9 cellular contexts compared by ENCODE assay signal in the genomic region with DNA sequence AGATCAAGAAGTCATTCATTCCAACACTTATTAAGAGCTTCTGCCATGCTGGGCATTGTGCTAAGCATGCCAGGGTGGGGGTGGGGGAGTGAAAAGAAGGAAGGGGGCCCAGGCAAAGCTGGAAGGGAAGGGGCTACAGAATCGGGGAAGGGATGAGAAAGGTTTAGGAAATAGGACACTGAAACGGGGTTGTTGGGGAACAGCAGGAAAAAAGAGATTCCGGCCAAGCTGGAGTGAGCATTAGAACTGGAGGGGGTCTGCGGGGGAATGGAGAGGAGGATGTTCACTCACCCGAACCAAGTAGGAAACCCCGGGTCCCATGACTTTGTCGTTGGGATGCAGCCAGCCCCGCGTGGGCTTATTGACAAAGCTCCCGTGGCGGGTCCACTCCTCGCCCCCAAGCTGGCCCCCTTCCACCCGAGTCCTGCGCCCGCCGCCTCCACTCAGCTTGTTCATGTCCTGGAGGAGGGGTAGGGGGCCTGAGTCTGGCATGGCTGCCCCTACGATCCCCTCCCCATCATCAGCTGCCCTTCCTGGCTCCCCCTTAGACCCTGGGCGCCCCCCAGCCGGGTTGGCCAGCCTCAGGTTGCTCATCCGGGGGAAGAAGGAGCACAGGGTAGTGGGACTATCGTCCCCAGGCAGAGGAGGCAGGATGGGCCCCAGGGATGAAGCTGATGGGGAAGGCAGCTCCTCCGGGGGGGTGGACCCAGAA. TPM values are rescaled to one million over a fixed set of nuclear protein-coding genes. Genes with fewer than 3 reads are reported as not detected.
DNase-seq lines count a peak whose midpoint lies in the region; ATAC-seq and TF ChIP-seq lines count a peak whose summit lies in the region.
"Had no signal": no experiment of that assay in that cellular context is flagged by ENCODE, and none has a peak within 500 bp of the region (broad histone marks: within the 10 kb centered on the region; RNA-seq: fewer than 3 reads in every experiment).

No MANE protein-coding gene starts in this region.

- H3K4me1 ChIP-seq in cardiac muscle cell (ENCODE audit: low read depth) (peaks cover 30% of the 10 kb centered on the region), colonic mucosa (peaks cover 21% of the 10 kb centered on the region), mesodermal cell (ENCODE audit: control insufficient read depth, insufficient read depth, low read length, poor library complexity, severe bottlenecking) (peaks cover 20% of the 10 kb centered on the region), urinary bladder (ENCODE audit: insufficient read depth) (no peaks in the 10 kb centered on the region)

- ATAC-seq in Right ventricle myocardium superior (ENCODE audit: poor library complexity): no peak
- ATAC-seq in HG02938 (IDR thresholded peaks at IDR 0.05; ENCODE audit: unreplicated experiment): no peak
- no peak for ATAC-seq in GM18873 (IDR thresholded peaks at IDR 0.05; ENCODE audit: low FRiP score, unreplicated experiment)

- H3K27me3 ChIP-seq in cardiac muscle cell (no peaks in the 10 kb centered on the region), colonic mucosa (no peaks in the 10 kb centered on the region)

- H3K36me3 ChIP-seq in cardiac muscle cell (peaks cover 12% of the 10 kb centered on the region), colonic mucosa (peaks cover 18% of the 10 kb centered on the region), mesodermal cell (ENCODE audit: control insufficient read depth, insufficient read depth, low read length) (peaks cover 50% of the 10 kb centered on the region), urinary bladder (ENCODE audit: insufficient read depth) (peaks cover 4% of the 10 kb centered on the region)

- intact Hi-C loops in Right ventricle myocardium superior (cut with DNase I) (loop anchor here (5.0 kb wide), 1 partner anchor 47 kb away; no protein-coding TSS in a partner anchor), colonic mucosa (cut with DNase I) (no loop called here)

- TF ChIP-seq CTCF in cardiac muscle cell (IDR thresholded peaks at IDR 0.05; ENCODE audit: low read depth, low read length): no peak
- no peak for TF ChIP-seq CTCF in colonic mucosa (IDR thresholded peaks at IDR 0.05)

- no peaks in the 10 kb centered on the region for H3K9me3 ChIP-seq in cardiac muscle cell (ENCODE audit: low read depth)
- H3K9me3 ChIP-seq in colonic mucosa: no peaks in the 10 kb centered on the region
- no peaks in the 10 kb centered on the region for H3K9me3 ChIP-seq in mesodermal cell (ENCODE audit: control insufficient read depth, low read length)

- H3K4me3 ChIP-seq in cardiac muscle cell (peak overlapping the region; percentile 17), colonic mucosa (peak overlapping the region; percentile 28), mesodermal cell (ENCODE audit: extremely low read depth, insufficient read depth, low read length, poor library complexity, severe bottlenecking) (peak overlapping the region; percentile 69), urinary bladder (ENCODE audit: low read depth, low read length) (peak overlapping the region; percentile 29)

- 0 to 1% methylated on average over 15 to 17 of the region's 22 CpGs for WGBS in mesodermal cell (ENCODE audit: insufficient coverage in 2 of 2), 2 experiments
- 19% methylated on average over 22 of the region's 22 CpGs for WGBS in urinary bladder

- DNase-seq in cardiac muscle cell (ENCODE audit: low read depth in 1 of 2, low spot score in 1 of 2): no peak
- DNase-seq in Right ventricle myocardium superior: no peak
- DNase-seq in colonic mucosa: no peak
- no peak for DNase-seq in NCI-H187 treated with DMSO at 0.1 percent for 48 hours (lab: John Stamatoyannopoulos, UW)
- DNase-seq: DMS153 had no signal

- H3K27ac ChIP-seq in cardiac muscle cell: no peak overlapping the region
- peak overlapping the region; percentile 96 for H3K27ac ChIP-seq in colonic mucosa
- peak overlapping the region; percentile 100 for H3K27ac ChIP-seq in mesodermal cell (ENCODE audit: low read depth, low read length, severe bottlenecking)
- peak overlapping the region; percentile 66 for H3K27ac ChIP-seq in urinary bladder (ENCODE audit: low read depth)

- peak overlapping the region; percentile 62 to 67 for H3K9ac ChIP-seq in colonic mucosa (ENCODE audit: low read depth in 2 of 2, low read length in 2 of 2)

RNA-seq across cellular contexts. Expression of gene SHC1, which starts 0.7 kb away (rescaled TPM):
- 80.0 and 80.3 TPM in 2 replicates for total RNA-seq in cardiac muscle cell
- polyA plus RNA-seq in cardiac muscle cell: 66.8 and 70.7 TPM in 2 replicates
- total RNA-seq in Right ventricle myocardium superior: 52.7 TPM
- 100 to 1,000 TPM in 1 of 2 donors, 10 to 100 TPM in 1; 98.3 to 104 TPM for total RNA-seq in colonic mucosa
- 288 TPM for polyA plus RNA-seq in mesodermal cell (2013, experiment 1 of 2)
- polyA plus RNA-seq in mesodermal cell (2013, experiment 2 of 2): 227 TPM
- 61.2 TPM for total RNA-seq in urinary bladder
- polyA plus RNA-seq in urinary bladder: 110 TPM

RNA-seq across cellular contexts. Expression of gene CKS1B, which starts 4.6 kb away (rescaled TPM):
- total RNA-seq in cardiac muscle cell: 52.9 and 96.5 TPM in 2 replicates
- 157 and 337 TPM in 2 replicates for polyA plus RNA-seq in cardiac muscle cell
- 15.5 TPM for total RNA-seq in Right ventricle myocardium superior
- 10 to 100 TPM; 49.5 to 76.5 TPM for total RNA-seq in colonic mucosa
- 298 TPM for polyA plus RNA-seq in mesodermal cell (2013, experiment 1 of 2)
- 280 TPM for polyA plus RNA-seq in mesodermal cell (2013, experiment 2 of 2)
- 38.4 TPM for total RNA-seq in urinary bladder
- 54.9 TPM for polyA plus RNA-seq in urinary bladder

RNA-seq across cellular contexts. Expression of gene PYGO2, which starts 8.3 kb away (rescaled TPM):
- total RNA-seq in cardiac muscle cell (45.6 and 48.0 TPM in 2 replicates), Right ventricle myocardium superior (13.2 TPM), colonic mucosa (10 to 100 TPM; 25.8 to 33.8 TPM), urinary bladder (10.8 TPM)
- polyA plus RNA-seq in cardiac muscle cell (45.3 and 49.2 TPM in 2 replicates), urinary bladder (29.2 TPM)
- polyA plus RNA-seq in mesodermal cell (2013, experiment 1 of 2): 24.8 TPM
- polyA plus RNA-seq in mesodermal cell (2013, experiment 2 of 2): 21.1 TPM

RNA-seq across cellular contexts. Expression of gene FLAD1, which starts 13.2 kb away (rescaled TPM):
- total RNA-seq in cardiac muscle cell (34.3 and 39.7 TPM in 2 replicates), Right ventricle myocardium superior (34.7 TPM), colonic mucosa (10 to 100 TPM; 28.2 to 46.1 TPM), urinary bladder (10.5 TPM)
- polyA plus RNA-seq in cardiac muscle cell (59.2 and 60.8 TPM in 2 replicates), urinary bladder (27.9 TPM)
- polyA plus RNA-seq in mesodermal cell (2013, experiment 1 of 2): 31.7 TPM
- 28.5 TPM for polyA plus RNA-seq in mesodermal cell (2013, experiment 2 of 2)

RNA-seq across cellular contexts. Expression of gene PBXIP1, which starts 14.0 kb away (rescaled TPM):
- 155 and 161 TPM in 2 replicates for total RNA-seq in cardiac muscle cell
- polyA plus RNA-seq in cardiac muscle cell: 93.7 and 108 TPM in 2 replicates
- total RNA-seq in Right ventricle myocardium superior: 49.2 TPM
- total RNA-seq in colonic mucosa: 10 to 100 TPM; 22.0 to 51.4 TPM
- polyA plus RNA-seq in mesodermal cell (2013, experiment 1 of 2): 62.4 TPM
- 52.6 TPM for polyA plus RNA-seq in mesodermal cell (2013, experiment 2 of 2)
- 74.0 TPM for total RNA-seq in urinary bladder
- 206 TPM for polyA plus RNA-seq in urinary bladder

Comparison
In these comparisons a context has a peak if more than half of its experiments do, and no peak if none do; other contexts are left out.
1. H3K4me3 ChIP-seq: peak in every context shown above with its lines; median percentile 69 in mesodermal cell; 29 in urinary bladder; 28 in colonic mucosa; 17 in cardiac muscle cell.